In genomic region chr7:145903658-145904057, GRCh38 we compare ENCODE assay signal across 9 cellular contexts.
"Had no signal": no experiment of that assay in that cellular context is flagged by ENCODE, and none has a peak within 500 bp of the region (broad histone marks: within the 10 kb centered on the region; RNA-seq: fewer than 3 reads in every experiment).

No MANE protein-coding gene starts in this region.

- H3K9ac ChIP-seq: GM23248, KMS-11 had no signal

- H3K4me3 ChIP-seq: GM23248 had no signal

- FAIRE-seq: H54, HTR-8/SVneo had no signal

- DNase-seq: GM23248, GOT3, H9, HCEC 1CT, Karpas-422, KBM-7 had no signal

- H3K4me2 ChIP-seq: KMS-11 had no signal

- H3K27ac ChIP-seq: GM23248, KMS-11 had no signal

- H2AFZ ChIP-seq: GM23248 had no signal
